ENCODE assay signal across 1 cellular context in genomic region chr10:131855396-131855762, GRCh38.
TF ChIP-seq lines count a peak whose summit lies in the region.

No MANE protein-coding gene starts in this region.

TF ChIP-seq in IMR-90, 13 proteins besides CTCF, POLR2A, EP300 and RAD21 (continued from another document):
- TF ChIP-seq BHLHE40 (IDR thresholded peaks at IDR 0.05; ENCODE audit: low read depth, low read length): no peak
- TF ChIP-seq MAFK (IDR thresholded peaks at IDR 0.05; ENCODE audit: low read depth, low read length): no peak
- no peak for TF ChIP-seq RCOR1 (IDR thresholded peaks at IDR 0.05; ENCODE audit: insufficient replicate concordance, low read length)
- no peak for TF ChIP-seq FOS (IDR thresholded peaks at IDR 0.05; ENCODE audit: low read depth, low read length)
- no peak for TF ChIP-seq USF2 (IDR thresholded peaks at IDR 0.05; ENCODE audit: low read depth, low read length)
- TF ChIP-seq SMC3 (IDR thresholded peaks at IDR 0.05; ENCODE audit: low read depth, low read length): no peak
- no peak for TF ChIP-seq CHD1 (IDR thresholded peaks at IDR 0.05; ENCODE audit: low read depth, low read length)
